ENCODE assay signal across 1 cellular context in genomic region chr2:120899373-120899772, GRCh38.
A peak's percentile ranks its signal among the peaks of the same experiment; 100 is the strongest.
TF ChIP-seq lines count a peak whose summit lies in the region.

No MANE protein-coding gene starts in this region.

TF ChIP-seq in IMR-90, 13 proteins besides CTCF, POLR2A, EP300 and RAD21:
- TF ChIP-seq MXI1 (IDR thresholded peaks at IDR 0.05; ENCODE audit: borderline replicate concordance, low read depth, low read length) (no peak), ELK1 (IDR thresholded peaks at IDR 0.05; ENCODE audit: borderline replicate concordance, low read depth, low read length) (no peak), CEBPB (IDR thresholded peaks at IDR 0.05; ENCODE audit: low read depth, low read length) (peak; percentile 38)
TF ChIP-seq in IMR-90: peak in this region for 1.
